17 cellular contexts compared by ENCODE assay signal in genomic region chrX:1134976-1135375, GRCh38.
DNase-seq lines count a peak whose midpoint lies in the region; ATAC-seq, FAIRE-seq and TF ChIP-seq lines count a peak whose summit lies in the region.
"Had no signal": no experiment of that assay in that cellular context is flagged by ENCODE, and none has a peak within 500 bp of the region (broad histone marks: within the 10 kb centered on the region; RNA-seq: fewer than 3 reads in every experiment).

No MANE protein-coding gene starts in this region.

- TF ChIP-seq POLR2A in H1 (IDR thresholded peaks at IDR 0.05; ENCODE audit: control extremely low read depth in 1 of 2, low read depth in 2 of 2, low read length in 2 of 2), result no peak

- peaks cover 3% of the 10 kb centered on the region for H3F3A ChIP-seq in neural progenitor cell (ENCODE audit: low read depth)

- 94% methylated on average over 13 of the region's 13 CpGs; no CpG with 5 or more reads in 1 of the 2 experiments for WGBS in H1 (ENCODE audit: extremely low coverage in 1 of 2, insufficient coverage in 1 of 2, insufficient read length in 1 of 2, insufficient replicate concordance in 2 of 2, low coverage in 1 of 2, low lambda C conversion rate in 2 of 2, missing lambda C conversion rate in 1 of 2), 2 experiments

- intact Hi-C loops in cardiac septum (cut with DNase I) (no loop called here), Right ventricle myocardium superior (cut with DNase I) (no loop called here)
- intact Hi-C loops in activated CD4-positive, alpha-beta T cell treated with anti-CD3 and anti-CD28 coated beads, Interleukin-2, amount 10 ng/mL, durations not matched to agents 24 days and 14 days (cut with micrococcal nuclease), result no loop called here

- no peak overlapping the region for H2BK5ac ChIP-seq in H1 (ENCODE audit: low read depth, low read length)

- no peak overlapping the region for H3K23ac ChIP-seq in H1 (ENCODE audit: insufficient read length)

- peak overlapping the region; percentile 5 for H3K27ac Mint-ChIP-seq in neural progenitor cell
- no peak overlapping the region for H3K27ac Mint-ChIP-seq in activated CD4-positive, alpha-beta T cell treated with anti-CD3 and anti-CD28 coated beads, Interleukin-2, amount 10 ng/mL, durations not matched to agents 24 days and 14 days
- H3K27ac Mint-ChIP-seq: CD4-positive, CD25-positive, alpha-beta regulatory T cell; GM23338 had no signal

- H3K27ac ChIP-seq in H1 (ENCODE audit: low read depth, low read length) (no peak overlapping the region), neural progenitor cell (no peak overlapping the region)
- H3K27ac ChIP-seq: BLaER1 treated with 17β-estradiol and CSF1 and Interleukin-3, amounts not matched to agents 10 nM and 100 nM had no signal

- no peak overlapping the region for H4K91ac ChIP-seq in H1 (replicated peaks; ENCODE audit: insufficient read length, low read length)

- 0 out of 2 replicates have a peak overlapping the region, but pooled peaks have one; percentile 39 for H2BK12ac ChIP-seq in H1 (ENCODE audit: low read depth, low read length)

- no peaks in the 10 kb centered on the region for H3K79me1 ChIP-seq in H1 (ENCODE audit: low read depth, low read length)

- H4K8ac ChIP-seq in H1 (ENCODE audit: extremely low read depth, insufficient read depth, low read length), result no peak overlapping the region

- no peak overlapping the region for H3K4ac ChIP-seq in H1 (replicated peaks; ENCODE audit: insufficient read length, low read depth, low read length)

- no peak overlapping the region for H2BK15ac ChIP-seq in H1 (ENCODE audit: low read length)

- POLR2A ChIA-PET in H1 (lab: Charles Lee; ENCODE audit: partially characterized antibody), result no interaction called here

- H3K18ac ChIP-seq in H1 (ENCODE audit: extremely low read depth, low read length), result no peak overlapping the region

- DNase-seq in cardiac septum (ENCODE audit: low spot score) (peak; percentile 27), Right ventricle myocardium superior (no peak), H1 (ENCODE audit: low read depth in 1 of 2, low spot score in 2 of 2) (no peak), neural progenitor cell (ENCODE audit: low spot score) (no peak), ureter (ENCODE audit: low spot score) (peak; percentile 12)
- DNase-seq in activated CD4-positive, alpha-beta T cell treated with anti-CD3 and anti-CD28 coated beads, Interleukin-2, amount 10 ng/mL, durations not matched to agents 24 days and 14 days, result no peak
- DNase-seq: 8988T; CD4-positive, CD25-positive, alpha-beta regulatory T cell; DMS53; GF-D8 had no signal

- FAIRE-seq in H1 (lab: Jason Lieb, UNC), result no peak
- FAIRE-seq: HepG2, HTR-8/SVneo had no signal

- no peak for TF ChIP-seq EP300 in H1 (IDR thresholded peaks at IDR 0.05; ENCODE audit: borderline replicate concordance in 1 of 2, low read depth in 2 of 2, low read length in 2 of 2)

- H3K4me3 ChIP-seq in H1 (ENCODE audit: extremely low read depth in 1 of 4, insufficient read depth in 2 of 4, low read depth in 3 of 4, low read length in 4 of 4), result no peak overlapping the region
- H3K4me3 ChIP-seq in neural progenitor cell, result no peak overlapping the region
- H3K4me3 ChIP-seq: BLaER1 treated with 17β-estradiol and CSF1 and Interleukin-3, amounts not matched to agents 10 nM and 100 nM; GM23338; HAP-1 had no signal

- H3K9ac ChIP-seq in H1 (replicated peaks in 1 of 4; ENCODE audit: extremely low read depth in 1 of 4, low read depth in 3 of 4, low read length in 3 of 4) (no peak overlapping the region), neural progenitor cell (no peak overlapping the region)
- H3K9ac ChIP-seq: BLaER1 treated with 17β-estradiol and CSF1 and Interleukin-3, amounts not matched to agents 10 nM and 100 nM had no signal

- TF ChIP-seq RAD21 in H1 (IDR thresholded peaks at IDR 0.05 in 1 of 2, conservative IDR thresholded peaks at IDR 0.05 in 1 of 2; ENCODE audit: low read depth in 2 of 2, low read length in 2 of 2), result no peak

- ATAC-seq in Right ventricle myocardium superior (ENCODE audit: poor library complexity) (no peak), HG02970 (IDR thresholded peaks at IDR 0.05; ENCODE audit: low FRiP score, unreplicated experiment) (no peak), HG02938 (IDR thresholded peaks at IDR 0.05; ENCODE audit: unreplicated experiment) (no peak)
- ATAC-seq: GM23338, HepG2 had no signal

- no peaks in the 10 kb centered on the region for H3K36me3 Mint-ChIP-seq in neural progenitor cell
- H3K36me3 Mint-ChIP-seq in activated CD4-positive, alpha-beta T cell treated with anti-CD3 and anti-CD28 coated beads, Interleukin-2, amount 10 ng/mL, durations not matched to agents 24 days and 14 days (ENCODE audit: low read depth), result no peaks in the 10 kb centered on the region
- H3K36me3 Mint-ChIP-seq: CD4-positive, CD25-positive, alpha-beta regulatory T cell had no signal

- H2AFZ ChIP-seq in H1 (ENCODE audit: low read length) (no peak overlapping the region), neural progenitor cell (replicated peaks) (no peak overlapping the region)
- H2AFZ ChIP-seq: GM23338 had no signal

- CTCF ChIA-PET in H1 (lab: Charles Lee; ENCODE audit: partially characterized antibody), result no interaction called here

- H3K36me3 ChIP-seq in H1 (ENCODE audit: control insufficient read depth in 2 of 4, insufficient read depth in 4 of 4, low read length in 3 of 4) (no peaks in the 10 kb centered on the region; a peak in 1 of 8 replicates), neural progenitor cell (no peaks in the 10 kb centered on the region)
- H3K36me3 ChIP-seq: BLaER1 treated with 17β-estradiol and CSF1 and Interleukin-3, amounts not matched to agents 10 nM and 100 nM; HAP-1 had no signal

- H2AK5ac ChIP-seq in H1 (ENCODE audit: low read depth, low read length), result no peak overlapping the region

- H4K5ac ChIP-seq in H1 (ENCODE audit: insufficient read length, low read depth, low read length), result no peak overlapping the region

- H3K79me2 ChIP-seq in H1 (ENCODE audit: control insufficient read depth in 1 of 2, insufficient read depth in 2 of 2, low read length in 2 of 2), result no peaks in the 10 kb centered on the region
- no peaks in the 10 kb centered on the region for H3K79me2 ChIP-seq in neural progenitor cell (ENCODE audit: low read depth)

- no peak overlapping the region for H3K56ac ChIP-seq in H1 (replicated peaks; ENCODE audit: insufficient read length, low read depth, low read length)

- no peaks in the 10 kb centered on the region for H3K4me1 ChIP-seq in H1 (replicated peaks in 1 of 4; ENCODE audit: control insufficient read depth in 3 of 4, insufficient read depth in 4 of 4, low read length in 3 of 4)
- no peaks in the 10 kb centered on the region for H3K4me1 ChIP-seq in neural progenitor cell
- H3K4me1 ChIP-seq: BLaER1 treated with 17β-estradiol and CSF1 and Interleukin-3, amounts not matched to agents 10 nM and 100 nM; HAP-1 had no signal

- H3K14ac ChIP-seq in H1 (ENCODE audit: insufficient read length), result no peak overlapping the region

- H2BK20ac ChIP-seq in H1 (ENCODE audit: low read length), result no peak overlapping the region

- peaks cover 0 to 3% of the 10 kb centered on the region in 2 experiments for H4K20me1 ChIP-seq in H1 (replicated peaks in 1 of 2; ENCODE audit: control insufficient read depth in 1 of 2, insufficient read depth in 2 of 2, low read length in 2 of 2)
- H4K20me1 ChIP-seq in neural progenitor cell (ENCODE audit: low read depth), result no peaks in the 10 kb centered on the region
- H4K20me1 ChIP-seq: BLaER1 treated with 17β-estradiol and CSF1 and Interleukin-3, amounts not matched to agents 10 nM and 100 nM had no signal

- peaks cover 8% of the 10 kb centered on the region for H3K9me3 Mint-ChIP-seq in neural progenitor cell
- no peaks in the 10 kb centered on the region for H3K9me3 Mint-ChIP-seq in activated CD4-positive, alpha-beta T cell treated with anti-CD3 and anti-CD28 coated beads, Interleukin-2, amount 10 ng/mL, durations not matched to agents 24 days and 14 days

- H3K4me2 ChIP-seq in H1 (ENCODE audit: insufficient read depth in 1 of 2, low read depth in 2 of 2, low read length in 2 of 2) (no peak overlapping the region), neural progenitor cell (no peak overlapping the region)
- H3K4me2 ChIP-seq: BLaER1 treated with 17β-estradiol and CSF1 and Interleukin-3, amounts not matched to agents 10 nM and 100 nM; GM23338 had no signal

- H3K23me2 ChIP-seq in H1 (ENCODE audit: low read depth, low read length), result no peaks in the 10 kb centered on the region; the same call in 1 of the 2 replicates

- no peaks in the 10 kb centered on the region for H3K27me3 ChIP-seq in H1 (replicated peaks in 1 of 4; ENCODE audit: control insufficient read depth in 3 of 4, extremely low read depth in 1 of 4, insufficient read depth in 3 of 4, low read length in 3 of 4)
- no peaks in the 10 kb centered on the region for H3K27me3 ChIP-seq in neural progenitor cell
- H3K27me3 ChIP-seq: BLaER1 treated with 17β-estradiol and CSF1 and Interleukin-3, amounts not matched to agents 10 nM and 100 nM had no signal

- no peak overlapping the region for H2BK120ac ChIP-seq in H1 (replicated peaks; ENCODE audit: low read depth, low read length)

- H3K9me3 ChIP-seq in H1 (ENCODE audit: insufficient read depth in 2 of 2, low read depth in 1 of 2, low read length in 1 of 2), result no peaks in the 10 kb centered on the region
- H3K9me3 ChIP-seq in neural progenitor cell (ENCODE audit: low read depth), result no peaks in the 10 kb centered on the region
- H3K9me3 ChIP-seq: BLaER1 treated with 17β-estradiol and CSF1 and Interleukin-3, amounts not matched to agents 10 nM and 100 nM; HAP-1 had no signal

- no peak overlapping the region for H3K4me3 Mint-ChIP-seq in neural progenitor cell
- no peak overlapping the region for H3K4me3 Mint-ChIP-seq in activated CD4-positive, alpha-beta T cell treated with anti-CD3 and anti-CD28 coated beads, Interleukin-2, amount 10 ng/mL, durations not matched to agents 24 days and 14 days
- H3K4me3 Mint-ChIP-seq: CD4-positive, CD25-positive, alpha-beta regulatory T cell; GM23338 had no signal

- H3K27me3 Mint-ChIP-seq in neural progenitor cell (ENCODE audit: insufficient read depth, low read depth), result peaks cover 7% of the 10 kb centered on the region
- no peaks in the 10 kb centered on the region for H3K27me3 Mint-ChIP-seq in activated CD4-positive, alpha-beta T cell treated with anti-CD3 and anti-CD28 coated beads, Interleukin-2, amount 10 ng/mL, durations not matched to agents 24 days and 14 days
- H3K27me3 Mint-ChIP-seq: CD4-positive, CD25-positive, alpha-beta regulatory T cell had no signal

- TF ChIP-seq CTCF in H1 (IDR thresholded peaks at IDR 0.05; ENCODE audit: control extremely low read depth in 1 of 3, insufficient read depth in 1 of 3, low read depth in 1 of 3, low read length in 3 of 3) (no peak), neural progenitor cell (IDR thresholded peaks at IDR 0.05) (no peak)

- H3K4me1 Mint-ChIP-seq in neural progenitor cell, result peaks cover under 1% of the 10 kb centered on the region
- H3K4me1 Mint-ChIP-seq in activated CD4-positive, alpha-beta T cell treated with anti-CD3 and anti-CD28 coated beads, Interleukin-2, amount 10 ng/mL, durations not matched to agents 24 days and 14 days, result no peaks in the 10 kb centered on the region
- H3K4me1 Mint-ChIP-seq: CD4-positive, CD25-positive, alpha-beta regulatory T cell; GM23338 had no signal

TF ChIP-seq in H1, 55 proteins besides CTCF, POLR2A, EP300 and RAD21 (continues in another document):
- TF ChIP-seq TEAD4 (IDR thresholded peaks at IDR 0.05; ENCODE audit: low read depth, low read length) (no peak), KDM5A (IDR thresholded peaks at IDR 0.05; ENCODE audit: low read length) (no peak), SP2 (IDR thresholded peaks at IDR 0.05; ENCODE audit: low read length) (no peak)

Comparison
In these comparisons a context has a peak if more than half of its experiments do, and no peak if none do; other contexts are left out.
1. DNase-seq: peak in cardiac septum (single experiment) and ureter (single experiment); none in Right ventricle myocardium superior (single experiment), H1 (0 of 2), neural progenitor cell (single experiment) and activated CD4-positive, alpha-beta T cell treated with anti-CD3 and anti-CD28 coated beads, Interleukin-2, amount 10 ng/mL, durations not matched to agents 24 days and 14 days (single experiment).